In genomic region chr17:81960130-81960958, GRCh38 we compare ENCODE assay signal across 10 cellular contexts. TPM values are rescaled to one million over a fixed set of nuclear protein-coding genes. Genes with fewer than 3 reads are reported as not detected.
A peak's percentile ranks its signal among the peaks of the same experiment; 100 is the strongest.
DNase-seq lines count a peak whose midpoint lies in the region; ATAC-seq, FAIRE-seq and TF ChIP-seq lines count a peak whose summit lies in the region.
"Had no signal": no experiment of that assay in that cellular context is flagged by ENCODE, and none has a peak within 500 bp of the region (broad histone marks: within the 10 kb centered on the region; RNA-seq: fewer than 3 reads in every experiment).

No MANE protein-coding gene starts in this region.

- no peak for TF ChIP-seq CTCF in SU-DHL-6 (IDR thresholded peaks at IDR 0.05; ENCODE audit: insufficient read depth, low read length, poor library complexity, severe bottlenecking)
- no peak for TF ChIP-seq CTCF in kidney (IDR thresholded peaks at IDR 0.05; ENCODE audit: borderline replicate concordance, extremely low read depth, insufficient read depth)

- H3K36me3 ChIP-seq in SU-DHL-6 (ENCODE audit: low read length) (no peaks in the 10 kb centered on the region), kidney (ENCODE audit: control insufficient read depth in 1 of 2, insufficient read depth in 2 of 2, low read length in 2 of 2) (no peaks in the 10 kb centered on the region), subcutaneous abdominal adipose tissue (ENCODE audit: control insufficient read depth in 5 of 5, insufficient read depth in 5 of 5, low read length in 5 of 5) (no peaks in the 10 kb centered on the region)

- H3K9me2 ChIP-seq in SU-DHL-6 (replicated peaks; ENCODE audit: insufficient read depth, low read length) = no peaks in the 10 kb centered on the region

- intact Hi-C loops in kidney (cut with DNase I) = loop anchor here (10.0 kb wide), 1 partner anchor 54 kb away; no protein-coding TSS in a partner anchor

- no peaks in the 10 kb centered on the region for H3K9me3 ChIP-seq in SU-DHL-6 (ENCODE audit: insufficient read depth, low read length)
- H3K9me3 ChIP-seq in kidney (ENCODE audit: control insufficient read depth in 1 of 2, low read length in 2 of 2) = no peaks in the 10 kb centered on the region
- no peaks in the 10 kb centered on the region for H3K9me3 ChIP-seq in subcutaneous abdominal adipose tissue (ENCODE audit: control insufficient read depth in 5 of 5, low read length in 5 of 5)

- H4K20me1 ChIP-seq in SU-DHL-6 (ENCODE audit: low read depth, low read length) = no peaks in the 10 kb centered on the region

- peak overlapping the region; percentile 83 for H3K27ac ChIP-seq in SU-DHL-6 (ENCODE audit: low read depth, low read length)
- H3K27ac ChIP-seq in kidney (ENCODE audit: low read depth in 2 of 2, low read length in 2 of 2) = no peak overlapping the region
- H3K27ac ChIP-seq in subcutaneous abdominal adipose tissue (ENCODE audit: low read depth, low read length) = no peak overlapping the region

- peaks cover 0 to 3% of the 10 kb centered on the region in 2 donors for H3K4me1 ChIP-seq in kidney (ENCODE audit: control insufficient read depth in 1 of 2, insufficient read depth in 1 of 2, low read depth in 1 of 2, low read length in 2 of 2)
- peaks cover 0 to 20% (median 12%) of the 10 kb centered on the region in 5 donors for H3K4me1 ChIP-seq in subcutaneous abdominal adipose tissue (ENCODE audit: control insufficient read depth in 5 of 5, insufficient read depth in 5 of 5, low read length in 5 of 5)

- H3K27me3 ChIP-seq in SU-DHL-6 (ENCODE audit: low read length) (no peaks in the 10 kb centered on the region), subcutaneous abdominal adipose tissue (ENCODE audit: control insufficient read depth in 5 of 5, insufficient read depth in 4 of 5, low read length in 5 of 5) (peaks cover 40 to 78% (median 59%) of the 10 kb centered on the region in 5 donors)

- peak overlapping the region; percentile 96 for H3K9ac ChIP-seq in SU-DHL-6 (ENCODE audit: low read length)
- no peak overlapping the region for H3K9ac ChIP-seq in kidney (ENCODE audit: low read length in 2 of 2)
- no peak overlapping the region for H3K9ac ChIP-seq in subcutaneous abdominal adipose tissue (ENCODE audit: low read length in 5 of 5)

- ATAC-seq in HG03045 (IDR thresholded peaks at IDR 0.05; ENCODE audit: unreplicated experiment) = no peak

- FAIRE-seq in kidney (lab: Jason Lieb, UNC) = no peak

- DNase-seq in NCI-H146 (lab: John Stamatoyannopoulos, UW) = peak; percentile 41
- no peak for DNase-seq in NCI-H146 treated with DMSO at 0.1 percent for 48 hours (lab: John Stamatoyannopoulos, UW; ENCODE audit: unreplicated experiment)
- DNase-seq in kidney = peak; percentile 76
- DNase-seq in NCI-H1930 (lab: John Stamatoyannopoulos, UW) = no peak
- no peak for DNase-seq in activated CD4-positive, alpha-beta T cell treated with anti-CD3 and anti-CD28 coated beads, Interleukin-2, amount 50 U/mL, for 4 hours
- DNase-seq: NCI-H187 treated with DMSO at 0.1 percent for 48 hours had no signal

- H3K4me2 ChIP-seq in SU-DHL-6 (ENCODE audit: low read depth, low read length, poor library complexity, severe bottlenecking) = peak overlapping the region; percentile 94

- H3K79me2 ChIP-seq in SU-DHL-6 (ENCODE audit: insufficient read depth, low read length) = peaks cover 31% of the 10 kb centered on the region

- H3K4me3 ChIP-seq in SU-DHL-6 (ENCODE audit: insufficient read depth, low read length, poor library complexity, severe bottlenecking) (peak overlapping the region; percentile 85), kidney (ENCODE audit: low read length in 2 of 2) (no peak overlapping the region), subcutaneous abdominal adipose tissue (ENCODE audit: low read depth in 1 of 5, low read length in 5 of 5) (peak overlapping the region in 3 of 5 donors; percentile 31 to 58 (median 55))

- peaks cover 10% of the 10 kb centered on the region for H3F3A ChIP-seq in SU-DHL-6 (ENCODE audit: insufficient read depth)

- peak overlapping the region; percentile 92 for H2AFZ ChIP-seq in SU-DHL-6 (ENCODE audit: low read depth, low read length, severe bottlenecking)

RNA-seq across cellular contexts. Expression of gene NOTUM, which starts 0.6 kb away (rescaled TPM):
- total RNA-seq in kidney = not detected
- not detected for polyA plus RNA-seq in kidney (ENCODE audit: insufficient read depth, low read depth, low replicate concordance)

RNA-seq across cellular contexts. Expression of gene MYADML2, which starts 13.3 kb away (rescaled TPM):
- not detected for total RNA-seq in kidney
- polyA plus RNA-seq in kidney (ENCODE audit: insufficient read depth, low read depth, low replicate concordance) = not detected
- total RNA-seq: lung microvascular endothelial cell had no signal

RNA-seq across cellular contexts. Expression of gene ASPSCR1, which starts 17.1 kb away (rescaled TPM):
- total RNA-seq in kidney = 35.2 TPM
- 57.5 TPM for polyA plus RNA-seq in kidney (ENCODE audit: insufficient read depth, low read depth, low replicate concordance)

RNA-seq across cellular contexts. Expression of gene PYCR1, which starts 23.2 kb away (rescaled TPM):
- 14.2 TPM for total RNA-seq in kidney
- 7.9 TPM for polyA plus RNA-seq in kidney (ENCODE audit: insufficient read depth, low read depth, low replicate concordance)

RNA-seq across cellular contexts. Expression of gene MAFG, which starts 32.8 kb away (rescaled TPM):
- total RNA-seq in kidney = 18.2 TPM
- 8.3 TPM for polyA plus RNA-seq in kidney (ENCODE audit: insufficient read depth, low read depth, low replicate concordance)

Comparison
In these comparisons a context has a peak if more than half of its experiments do, and no peak if none do; other contexts are left out.
1. DNase-seq: peak in NCI-H146 (single experiment) and kidney (single experiment); none in NCI-H146 treated with DMSO at 0.1 percent for 48 hours (single experiment), NCI-H1930 (0 of 2) and activated CD4-positive, alpha-beta T cell treated with anti-CD3 and anti-CD28 coated beads, Interleukin-2, amount 50 U/mL, for 4 hours (0 of 2).
2. H3K4me3 ChIP-seq: peak in SU-DHL-6 (single experiment) and subcutaneous abdominal adipose tissue (3 of 5); none in kidney (0 of 2).